Comparison of ENCODE assay signal across 1 cellular context in the genomic region with DNA sequence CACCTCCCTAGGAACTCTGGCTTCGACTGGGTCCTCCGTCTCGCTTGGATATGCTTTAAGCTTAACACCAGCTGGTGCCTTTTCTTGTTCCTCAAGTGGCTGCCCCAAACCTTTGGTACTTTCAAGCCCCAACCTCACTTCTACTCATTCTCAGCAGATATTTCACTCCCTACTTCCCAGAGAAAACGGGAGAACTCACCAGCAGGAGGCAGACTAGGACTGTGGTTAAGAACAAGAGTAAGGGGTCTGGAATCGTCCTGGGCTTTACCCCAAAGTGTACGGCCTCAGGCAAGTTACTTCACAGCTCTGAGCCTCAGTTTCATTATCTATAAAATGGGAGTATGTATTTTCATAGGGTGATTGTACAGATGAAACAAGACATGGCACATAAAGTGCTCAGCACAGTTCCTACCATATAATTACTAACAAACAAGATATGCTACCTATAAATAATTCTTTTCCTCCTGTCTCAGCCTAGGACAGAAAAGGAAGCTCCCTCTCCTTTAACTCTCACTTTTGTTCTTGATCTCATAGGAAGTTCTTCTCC.
TF ChIP-seq lines count a peak whose summit lies in the region.

No MANE protein-coding gene starts in this region.

TF ChIP-seq in HepG2, 621 proteins besides CTCF, POLR2A, EP300 and RAD21 (continued from another document):
- TF ChIP-seq ZBTB14 (CRISPR knock-in tag; IDR thresholded peaks at IDR 0.05), result no peak
